ENCODE assay signal across 8 cellular contexts in the genomic region with DNA sequence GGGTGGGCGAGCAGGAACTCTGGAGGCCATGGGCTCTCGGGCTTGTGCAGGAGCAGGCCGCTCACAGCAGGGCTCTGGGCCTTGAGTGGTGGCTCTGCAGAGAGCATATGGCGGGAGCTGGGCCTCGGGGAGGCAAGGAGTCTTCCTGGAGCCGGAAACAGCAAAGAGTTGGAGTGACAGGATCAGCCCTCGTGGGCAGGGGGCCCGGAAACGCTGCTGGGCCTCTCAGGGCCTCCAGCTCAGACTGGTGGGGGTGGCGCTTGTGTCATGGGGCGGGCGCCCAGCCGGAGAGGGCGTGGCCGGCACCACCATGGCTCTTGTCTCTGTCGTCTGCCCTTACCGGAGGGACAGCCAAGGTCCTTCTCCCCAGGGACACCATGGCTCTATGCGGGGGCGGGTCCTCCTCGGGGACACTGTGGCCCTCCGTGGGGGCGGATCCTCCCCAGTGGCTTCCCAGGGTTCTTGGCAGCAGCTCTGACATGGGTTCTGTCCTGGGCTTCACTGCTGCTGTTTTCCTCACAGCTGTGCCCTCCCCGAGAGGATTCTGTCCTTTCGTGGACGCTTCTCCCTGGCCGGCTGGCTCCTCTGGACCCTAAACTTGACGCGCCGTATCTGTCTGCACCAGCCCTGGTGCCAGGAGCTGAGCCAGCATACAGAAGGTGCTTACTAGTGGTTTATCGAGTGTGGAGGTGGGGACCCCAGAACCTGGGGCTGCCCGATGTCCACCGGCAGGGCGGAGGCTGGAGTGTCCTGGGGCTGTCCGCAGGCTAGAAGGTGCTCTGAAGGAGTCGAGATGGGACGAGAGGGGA. TPM values are rescaled to one million over a fixed set of nuclear protein-coding genes. Genes with fewer than 3 reads are reported as not detected.
DNase-seq lines count a peak whose midpoint lies in the region; ATAC-seq and TF ChIP-seq lines count a peak whose summit lies in the region.

No MANE protein-coding gene starts in this region.

- H3K27ac ChIP-seq in IMR-90 (ENCODE audit: insufficient read depth, low read length) (peak overlapping the region; percentile 38), esophagus muscularis mucosa (replicated peaks in 1 of 4) (peak overlapping the region; percentile 37 to 54 (median 44))

- H3K27me3 ChIP-seq in IMR-90 (ENCODE audit: control insufficient read depth, insufficient read depth, low read length) (no peaks in the 10 kb centered on the region), esophagus muscularis mucosa (no peaks in the 10 kb centered on the region)

- dilution Hi-C loops in IMR-90 (cut with HindIII; ENCODE audit: low sequenced_read_pairs, unreplicated experiment): no loop called here

- TF ChIP-seq CTCF in IMR-90 (conservative IDR thresholded peaks at IDR 0.05; ENCODE audit: low read depth, low read length) (no peak), esophagus muscularis mucosa (IDR thresholded peaks at IDR 0.05) (no peak), nephron progenitor cell (IDR thresholded peaks at IDR 0.05) (no peak), endothelial cell (IDR thresholded peaks at IDR 0.05; ENCODE audit: unreplicated experiment) (no peak)

- peaks cover 48% of the 10 kb centered on the region for H3K4me1 Mint-ChIP-seq in nephron progenitor cell
- peaks cover 9% of the 10 kb centered on the region for H3K4me1 Mint-ChIP-seq in endothelial cell (ENCODE audit: unreplicated experiment)

- H3K23ac ChIP-seq in IMR-90 (ENCODE audit: low read depth, low read length): peak overlapping the region; percentile 71

- peak overlapping the region; percentile 74 for H3K14ac ChIP-seq in IMR-90 (replicated peaks; ENCODE audit: low read depth, low read length)

- in situ Hi-C loops in IMR-90 (cut with MboI; ENCODE audit: low sequenced_read_pairs): no loop called here

- no peak overlapping the region for H2BK5ac ChIP-seq in IMR-90 (ENCODE audit: low read depth, low read length, poor library complexity, severe bottlenecking)

- CTCF ChIA-PET in IMR-90 (lab: Yijun Ruan, JAX): interaction anchor here (0.6 to 1.1 kb wide), 2 partner anchors 9 to 1617 kb away, joined by 5 to 9 read pairs; no protein-coding TSS in a partner anchor

- H2BK120ac ChIP-seq in IMR-90 (ENCODE audit: low read depth, low read length): no peak overlapping the region

- H4K5ac ChIP-seq in IMR-90 (ENCODE audit: low read depth, low read length): no peak overlapping the region

- H3K9me3 Mint-ChIP-seq in nephron progenitor cell: no peaks in the 10 kb centered on the region
- no peaks in the 10 kb centered on the region for H3K9me3 Mint-ChIP-seq in endothelial cell (ENCODE audit: unreplicated experiment)

- no peaks in the 10 kb centered on the region for H3K27me3 Mint-ChIP-seq in nephron progenitor cell (ENCODE audit: low read depth, poor library complexity)
- peaks cover 4% of the 10 kb centered on the region for H3K27me3 Mint-ChIP-seq in endothelial cell (ENCODE audit: unreplicated experiment)

- peak overlapping the region; percentile 62 for H3K4me2 ChIP-seq in IMR-90 (ENCODE audit: low read depth, low read length)

- no peak for TF ChIP-seq RAD21 in IMR-90 (IDR thresholded peaks at IDR 0.05; ENCODE audit: low read length)

- H3K9me3 ChIP-seq in IMR-90 (ENCODE audit: control insufficient read depth, insufficient read depth, low read length) (no peaks in the 10 kb centered on the region), esophagus muscularis mucosa (no peaks in the 10 kb centered on the region)

- H2AK9ac ChIP-seq in IMR-90 (replicated peaks; ENCODE audit: low read depth, low read length, poor library complexity): peak overlapping the region; percentile 89

- peak overlapping the region; percentile 48 for H2AK5ac ChIP-seq in IMR-90 (ENCODE audit: low read depth, low read length)

- 14% methylated on average over 11 of the region's 36 CpGs; no CpG with 5 or more reads in 1 of the 2 experiments for WGBS in IMR-90 (ENCODE audit: extremely low coverage in 2 of 2, insufficient read length in 1 of 2), 2 experiments
- WGBS in esophagus muscularis mucosa: 47% methylated on average over 25 of the region's 36 CpGs

- H3K4ac ChIP-seq in IMR-90 (ENCODE audit: low read depth, low read length): peak overlapping the region; percentile 70

- peak overlapping the region; percentile 85 for H2AFZ ChIP-seq in IMR-90 (replicated peaks; ENCODE audit: low read length, poor library complexity)

- no peak overlapping the region for H3K18ac ChIP-seq in IMR-90 (ENCODE audit: low read depth, low read length)

- H3K36me3 Mint-ChIP-seq in nephron progenitor cell (ENCODE audit: low read depth): no peaks in the 10 kb centered on the region
- H3K36me3 Mint-ChIP-seq in endothelial cell (ENCODE audit: low read depth, unreplicated experiment): peaks cover under 1% of the 10 kb centered on the region

- peak overlapping the region; percentile 61 for H3K27ac Mint-ChIP-seq in nephron progenitor cell
- H3K27ac Mint-ChIP-seq in endothelial cell (ENCODE audit: unreplicated experiment): no peak overlapping the region

- H4K20me1 ChIP-seq in IMR-90 (ENCODE audit: insufficient read depth, low read length): peaks cover 53% of the 10 kb centered on the region

- peaks cover 2% of the 10 kb centered on the region; the same call in 1 of the 2 replicates for H3K36me3 ChIP-seq in IMR-90 (ENCODE audit: control insufficient read depth, insufficient read depth, low read length)
- peaks cover 0 to 41% (median 35%) of the 10 kb centered on the region in 4 donors for H3K36me3 ChIP-seq in esophagus muscularis mucosa

- H3K56ac ChIP-seq in IMR-90 (ENCODE audit: extremely low read depth, insufficient read depth, low read length): no peak overlapping the region

- H4K91ac ChIP-seq in IMR-90 (ENCODE audit: insufficient read depth, low read depth, low read length): peak overlapping the region; percentile 36; the same call in 1 of the 2 replicates

- H3K79me1 ChIP-seq in IMR-90 (ENCODE audit: low read depth in 1 of 2, low read length in 2 of 2): peaks cover 9 to 60% of the 10 kb centered on the region in 2 experiments; a peak in 3 of 4 replicates

- H3K4me1 ChIP-seq in IMR-90 (ENCODE audit: control insufficient read depth, insufficient read depth, low read length) (peaks cover 18% of the 10 kb centered on the region), esophagus muscularis mucosa (peaks cover 54 to 64% (median 57%) of the 10 kb centered on the region in 4 donors)

- intact Hi-C loops in IMR-90 (cut with micrococcal nuclease): no loop called here
- intact Hi-C loops in esophagus muscularis mucosa (cut with DNase I): no loop called here

- no peak overlapping the region for H3K4me3 ChIP-seq in IMR-90 (ENCODE audit: insufficient read depth, low read depth, low read length)
- peak overlapping the region; percentile 24 to 35 (median 27) for H3K4me3 ChIP-seq in esophagus muscularis mucosa

- TF ChIP-seq POLR2A in IMR-90 (IDR thresholded peaks at IDR 0.05; ENCODE audit: low read depth, low read length) (no peak), esophagus muscularis mucosa (IDR thresholded peaks at IDR 0.05; ENCODE audit: low read depth) (no peak)

- no TSS peak for BruUV-seq in IMR-90 (replicated peaks; lab: Mats Ljungman, UMichigan)

- peaks cover 4% of the 10 kb centered on the region; the same call in 1 of the 2 replicates for H3K9me1 ChIP-seq in IMR-90 (ENCODE audit: insufficient read depth, low read length)

- POLR2A ChIA-PET in IMR-90 (lab: Charles Lee; ENCODE audit: unreplicated experiment): no interaction called here

- peak overlapping the region; percentile 40 for H3K9ac ChIP-seq in IMR-90 (ENCODE audit: low read depth, low read length)

- H2BK20ac ChIP-seq in IMR-90 (ENCODE audit: low read depth, low read length): no peak overlapping the region

- peak; percentile 97 for ATAC-seq in IMR-90 (ENCODE audit: low read depth)
- no peak for ATAC-seq in GM19455 (IDR thresholded peaks at IDR 0.05; ENCODE audit: unreplicated experiment)

- H3K4me3 Mint-ChIP-seq in nephron progenitor cell (no peak overlapping the region), endothelial cell (ENCODE audit: unreplicated experiment) (no peak overlapping the region)

- TF ChIP-seq EP300 in esophagus muscularis mucosa (IDR thresholded peaks at IDR 0.05): no peak

- DNase-seq in GDM1 (lab: John Stamatoyannopoulos, UW) (peak; percentile 78), IMR-90 (peak; percentile 77), activated T-cell treated with anti-CD3 and anti-CD28 coated beads for 1 hour (ENCODE audit: low read depth) (peak; percentile 39), esophagus muscularis mucosa (ENCODE audit: extremely low spot score) (peak; percentile 94), nephron progenitor cell (peak; percentile 68), stromal cell of bone marrow (ENCODE audit: low read depth) (peak; percentile 24), endothelial cell (ENCODE audit: low spot score) (no peak)

- H4K8ac ChIP-seq in IMR-90 (ENCODE audit: low read depth in 2 of 2, low read length in 2 of 2): peak overlapping the region; percentile 42 to 72; a peak in 3 of 4 replicates

- no peak overlapping the region for H2BK15ac ChIP-seq in IMR-90 (ENCODE audit: low read depth, low read length)

TF ChIP-seq in IMR-90, 13 proteins besides CTCF, POLR2A, EP300 and RAD21 (continues in another document):
- TF ChIP-seq CEBPB (IDR thresholded peaks at IDR 0.05; ENCODE audit: low read depth, low read length): no peak
- no peak for TF ChIP-seq FOS (IDR thresholded peaks at IDR 0.05; ENCODE audit: low read depth, low read length)
- TF ChIP-seq RCOR1 (IDR thresholded peaks at IDR 0.05; ENCODE audit: insufficient replicate concordance, low read length): no peak
- TF ChIP-seq RFX5 (IDR thresholded peaks at IDR 0.05; ENCODE audit: low read depth, low read length): no peak
- peak; percentile 84; the same call in 1 of the 2 replicates for TF ChIP-seq MAZ (IDR thresholded peaks at IDR 0.05; ENCODE audit: borderline replicate concordance, low read depth, low read length)
- TF ChIP-seq SMC3 (IDR thresholded peaks at IDR 0.05; ENCODE audit: low read depth, low read length): no peak
- no peak for TF ChIP-seq BHLHE40 (IDR thresholded peaks at IDR 0.05; ENCODE audit: low read depth, low read length)
- TF ChIP-seq ELK1 (IDR thresholded peaks at IDR 0.05; ENCODE audit: borderline replicate concordance, low read depth, low read length): no peak

RNA-seq across cellular contexts. Expression of gene FBRSL1, which starts 17.0 kb away (rescaled TPM):
- total RNA-seq in IMR-90 (2012; rRNA removed) (0.36 and 0.83 TPM in 2 replicates), esophagus muscularis mucosa (10 to 100 TPM; 14.4 to 28.1 (median 18.5) TPM), endothelial cell (ENCODE audit: unreplicated experiment) (38.4 TPM)
- polyA plus RNA-seq in IMR-90 (2012; rRNA removed): 10.8 and 12.9 TPM in 2 replicates
- polyA plus RNA-seq in IMR-90 (2012; cell fraction: cytosol; rRNA removed): 9.9 and 14.5 TPM in 2 replicates
- 30.2 and 71.7 TPM in 2 replicates for polyA plus RNA-seq in IMR-90 (2012; cell fraction: nucleus; rRNA removed; ENCODE audit: low replicate concordance)
